Comparison of ENCODE assay signal across 16 cellular contexts in the genomic region with DNA sequence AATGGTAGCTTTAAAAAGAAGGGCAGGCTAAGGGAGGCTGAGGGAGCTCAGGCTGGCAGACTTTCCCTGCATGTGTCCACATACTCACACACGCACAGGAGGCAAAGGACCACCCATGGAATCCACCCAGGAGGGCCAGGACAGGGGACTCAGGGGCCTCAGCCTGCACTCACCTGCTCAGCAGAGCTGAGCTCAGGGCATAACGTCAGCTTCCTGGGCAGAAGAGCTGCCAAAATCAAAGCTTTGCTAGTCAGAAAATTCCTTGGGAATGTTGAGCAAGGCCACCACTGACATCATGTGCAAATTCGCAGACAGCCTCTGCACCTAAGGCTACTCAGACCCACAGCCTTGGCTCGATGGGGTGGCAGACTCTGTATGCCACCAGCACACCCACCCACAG. TPM values are rescaled to one million over a fixed set of nuclear protein-coding genes. Genes with fewer than 3 reads are reported as not detected.
A peak's percentile ranks its signal among the peaks of the same experiment; 100 is the strongest.
DNase-seq lines count a peak whose midpoint lies in the region; ATAC-seq and TF ChIP-seq lines count a peak whose summit lies in the region.
"Had no signal": no experiment of that assay in that cellular context is flagged by ENCODE, and none has a peak within 500 bp of the region (broad histone marks: within the 10 kb centered on the region; RNA-seq: fewer than 3 reads in every experiment).

No MANE protein-coding gene starts in this region.

- H3K4me1 ChIP-seq in left ventricle myocardium inferior = peaks cover 39% of the 10 kb centered on the region
- no peaks in the 10 kb centered on the region for H3K4me1 ChIP-seq in right atrium auricular region

- H3K27me3 ChIP-seq in left ventricle myocardium inferior (ENCODE audit: low read depth) = no peaks in the 10 kb centered on the region
- no peaks in the 10 kb centered on the region for H3K27me3 ChIP-seq in right atrium auricular region
- H3K27me3 ChIP-seq: upper lobe of left lung had no signal

- DNase-seq in left ventricle myocardium inferior (no peak), right atrium auricular region (ENCODE audit: low spot score) (no peak), astrocyte of the hippocampus (ENCODE audit: low read depth, low spot score) (peak; percentile 53), kidney tubule cell (ENCODE audit: low spot score) (peak; percentile 37), mesenteric fat pad (ENCODE audit: low spot score) (no peak), GM10248 (ENCODE audit: extremely low spot score) (no peak)
- no peak for DNase-seq in stimulated activated CD4-positive, alpha-beta T cell treated with anti-CD3 and anti-CD28 coated beads, Interleukin-15, amount 100 ng/mL, for 24 hours
- DNase-seq: activated effector memory CD4-positive, alpha-beta T cell treated with Interleukin-2 at 50 U/mL for 16 hours; Caco-2; left cardiac atrium; naive thymus-derived CD4-positive, alpha-beta T cell; NCI-H1105; stimulated activated CD4-positive, alpha-beta T cell treated with anti-CD3 and anti-CD28 coated beads, Interleukin-4, amount 100 ng/mL, for 24 hours had no signal

- CTCF ChIA-PET in GM10248 (lab: Yijun Ruan, JAX) = interaction anchor here (1.9 kb wide), 1 partner anchor 27 kb away, joined by 4 read pairs; a partner anchor contains a TSS

- H3K9me3 ChIP-seq in left ventricle myocardium inferior (replicated peaks) (no peaks in the 10 kb centered on the region), right atrium auricular region (no peaks in the 10 kb centered on the region)
- H3K9me3 ChIP-seq: Caco-2, upper lobe of left lung had no signal

- intact Hi-C loops in left ventricle myocardium inferior (cut with micrococcal nuclease) = no loop called here

- no peak overlapping the region for H3K4me3 ChIP-seq in left ventricle myocardium inferior
- no peak overlapping the region for H3K4me3 ChIP-seq in right atrium auricular region
- H3K4me3 ChIP-seq: upper lobe of left lung had no signal

- TF ChIP-seq CTCF in left ventricle myocardium inferior (IDR thresholded peaks at IDR 0.05; ENCODE audit: borderline replicate concordance) (no peak), right atrium auricular region (IDR thresholded peaks at IDR 0.05) (no peak), GM10248 (IDR thresholded peaks at IDR 0.05; ENCODE audit: control extremely low read depth, extremely low read depth, low read depth, missing control alignments) (no peak)

- POLR2A ChIA-PET in GM10248 (lab: Yijun Ruan, JAX) = no interaction called here

- no peak for ATAC-seq in GM21717 (IDR thresholded peaks at IDR 0.05; ENCODE audit: unreplicated experiment)

- peak overlapping the region; percentile 87 for H3K27ac ChIP-seq in left ventricle myocardium inferior (replicated peaks)
- no peak overlapping the region for H3K27ac ChIP-seq in right atrium auricular region

- H3K36me3 ChIP-seq in left ventricle myocardium inferior (no peaks in the 10 kb centered on the region), right atrium auricular region (no peaks in the 10 kb centered on the region)
- H3K36me3 ChIP-seq: upper lobe of left lung had no signal

RNA-seq across cellular contexts. Expression of a gene that starts 16.4 kb away (rescaled TPM):
- total RNA-seq in left ventricle myocardium inferior (180 TPM), right atrium auricular region (100 to 1,000 TPM in 1 of 2 donors, 10 to 100 TPM in 1; 69.7 to 103 TPM), mesenteric fat pad (134 TPM)

RNA-seq across cellular contexts. Expression of a gene that starts 27.3 kb away (rescaled TPM):
- 1.2 TPM for total RNA-seq in left ventricle myocardium inferior
- under 1 TPM; 0.47 to 0.78 TPM for total RNA-seq in right atrium auricular region
- total RNA-seq in mesenteric fat pad = 2.8 TPM

RNA-seq across cellular contexts. Expression of a gene that starts 43.9 kb away (rescaled TPM):
- 0.66 TPM for total RNA-seq in left ventricle myocardium inferior
- total RNA-seq in right atrium auricular region = not detected
- total RNA-seq in mesenteric fat pad = 0.19 TPM
- total RNA-seq: Caco-2, NCI-H460 had no signal

RNA-seq across cellular contexts. Expression of a gene that starts 57.4 kb away (rescaled TPM):
- total RNA-seq in left ventricle myocardium inferior (115 TPM), right atrium auricular region (10 to 100 TPM; 54.4 to 58.6 TPM), mesenteric fat pad (52.4 TPM)

Comparison
In these comparisons a context has a peak if more than half of its experiments do, and no peak if none do; other contexts are left out.
1. DNase-seq: peak in astrocyte of the hippocampus (single experiment) and kidney tubule cell (single experiment); none in left ventricle myocardium inferior (single experiment), right atrium auricular region (single experiment), mesenteric fat pad (single experiment), stimulated activated CD4-positive, alpha-beta T cell treated with anti-CD3 and anti-CD28 coated beads, Interleukin-15, amount 100 ng/mL, for 24 hours (single experiment) and GM10248 (single experiment).